ENCODE assay signal across 8 cellular contexts in the genomic region with DNA sequence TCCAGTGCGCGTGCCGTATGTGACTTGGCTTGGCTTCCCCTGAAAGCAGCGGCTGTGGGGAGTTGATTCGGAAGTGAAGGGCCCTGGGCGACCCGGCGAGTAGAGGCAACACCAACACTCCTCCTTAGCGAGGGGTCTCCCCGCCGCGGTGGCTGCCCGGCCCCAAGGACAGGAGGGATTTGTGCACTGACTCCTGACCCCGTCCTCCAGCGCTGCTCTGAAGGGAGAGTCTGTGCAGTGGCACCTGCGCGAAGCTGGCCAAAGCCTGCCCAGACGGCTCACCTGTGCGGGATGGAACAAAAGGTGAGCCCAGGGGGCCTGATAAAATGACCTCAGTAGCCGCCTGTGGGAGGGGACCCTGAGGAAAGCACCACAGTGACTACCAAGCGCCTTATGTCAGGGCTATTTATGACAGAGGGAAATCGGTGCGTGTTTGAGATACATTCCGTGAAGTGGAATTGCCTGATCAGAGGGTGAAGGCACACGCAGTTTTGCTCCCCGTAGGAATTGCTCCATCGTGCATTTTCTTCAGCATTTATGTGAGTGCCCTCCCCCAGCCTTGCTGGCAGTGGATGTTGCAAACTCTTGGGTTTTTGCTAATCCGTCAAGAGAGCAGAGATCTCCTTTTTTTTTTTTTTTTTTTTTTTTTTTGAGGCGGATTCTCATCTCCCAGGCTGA.
DNase-seq lines count a peak whose midpoint lies in the region; ATAC-seq and TF ChIP-seq lines count a peak whose summit lies in the region.
"Not testable (repeated sequence)": the region's sequence is repeated elsewhere in the genome, so short reads cannot be mapped to it uniquely, and the experiment has no call there.

No MANE protein-coding gene starts in this region.

- H3K27ac ChIP-seq in VCaP = peak overlapping the region; percentile 81
- peak overlapping the region in 1 of 2 donors; percentile 50 for H3K27ac ChIP-seq in coronary artery
- peak overlapping the region; percentile 11 for H3K27ac ChIP-seq in rectal smooth muscle tissue (ENCODE audit: low read depth, low read length)

- TF ChIP-seq CTCF in AG09309 (IDR thresholded peaks at IDR 0.05; ENCODE audit: control insufficient read depth, insufficient read depth, low read depth, low read length, missing control alignments); VCaP (conservative IDR thresholded peaks at IDR 0.05); coronary artery (IDR thresholded peaks at IDR 0.05): not testable (repeated sequence)

- H3K9ac ChIP-seq in rectal smooth muscle tissue (ENCODE audit: low read length) = not testable (repeated sequence)

- H3K36me3 ChIP-seq in rectal smooth muscle tissue (ENCODE audit: control insufficient read depth, insufficient read depth, low read length) = not testable (repeated sequence)

- H3K4me1 ChIP-seq in rectal smooth muscle tissue (ENCODE audit: control insufficient read depth, insufficient read depth, low read length) = not testable (repeated sequence)

- H3K27me3 ChIP-seq in rectal smooth muscle tissue (ENCODE audit: control insufficient read depth, insufficient read depth, low read length) = not testable (repeated sequence)

- ATAC-seq in GM18870 (IDR thresholded peaks at IDR 0.05; ENCODE audit: unreplicated experiment) (peak; percentile 31), HG02798 (IDR thresholded peaks at IDR 0.05; ENCODE audit: poor library complexity, unreplicated experiment) (peak; percentile 69)

- DNase-seq in AG09309 (ENCODE audit: low read depth); coronary artery (ENCODE audit: low spot score): not testable (repeated sequence)
- DNase-seq in MV-4-11 (lab: John Stamatoyannopoulos, UW) (peak; percentile 96), inferior parietal cortex (ENCODE audit: extremely low spot score) (peak; percentile 15)

- peak overlapping the region; percentile 54 for H3K4me3 ChIP-seq in AG09309 (ENCODE audit: control insufficient read depth, low read depth, low read length)
- H3K4me3 ChIP-seq in coronary artery = peak overlapping the region; percentile 70
- peak overlapping the region; percentile 82 for H3K4me3 ChIP-seq in rectal smooth muscle tissue (ENCODE audit: low read length)
